Comparison of ENCODE assay signal across 10 cellular contexts in genomic region chr3:58041182-58041825, GRCh38. TPM values are rescaled to one million over a fixed set of nuclear protein-coding genes. Genes with fewer than 3 reads are reported as not detected.
DNase-seq lines count a peak whose midpoint lies in the region; ATAC-seq and TF ChIP-seq lines count a peak whose summit lies in the region.
"Had no signal": no experiment of that assay in that cellular context is flagged by ENCODE, and none has a peak within 500 bp of the region (broad histone marks: within the 10 kb centered on the region; RNA-seq: fewer than 3 reads in every experiment).

No MANE protein-coding gene starts in this region.

- H3K27me3 Mint-ChIP-seq in GM23338 (ENCODE audit: insufficient read depth, low read depth, poor library complexity): peaks cover 8% of the 10 kb centered on the region
- no peaks in the 10 kb centered on the region for H3K27me3 Mint-ChIP-seq in stimulated activated naive CD8-positive, alpha-beta T cell treated with anti-CD3 and anti-CD28 coated beads, Interleukin-15, amount 100 ng/mL, for 72 hours

- H3K36me3 ChIP-seq in GM23338 (ENCODE audit: insufficient read depth) (no peaks in the 10 kb centered on the region), Peyer's patch (no peaks in the 10 kb centered on the region), gastroesophageal sphincter (no peaks in the 10 kb centered on the region)
- H3K36me3 ChIP-seq: heart right ventricle had no signal

- H3K36me3 Mint-ChIP-seq in GM23338 (ENCODE audit: low read depth): 0 out of 3 replicates have a peak, but pooled peaks cover 5% of the 10 kb centered on the region

- peaks cover 4% of the 10 kb centered on the region for H3F3A ChIP-seq in GM23338 (replicated peaks; ENCODE audit: low read depth)

- no peak for TF ChIP-seq EP300 in gastroesophageal sphincter (IDR thresholded peaks at IDR 0.05)

- H3K4me1 Mint-ChIP-seq in GM23338: peaks cover 76% of the 10 kb centered on the region
- H3K4me1 Mint-ChIP-seq in stimulated activated naive CD8-positive, alpha-beta T cell treated with anti-CD3 and anti-CD28 coated beads, Interleukin-15, amount 100 ng/mL, for 72 hours: peaks cover 90% of the 10 kb centered on the region

- no peak for TF ChIP-seq POLR2A in Peyer's patch (IDR thresholded peaks at IDR 0.05)
- TF ChIP-seq POLR2A in gastroesophageal sphincter (IDR thresholded peaks at IDR 0.05): no peak

- TF ChIP-seq CTCF in GM23338 (conservative IDR thresholded peaks at IDR 0.05; ENCODE audit: low read depth in 2 of 2): no peak
- no peak for TF ChIP-seq CTCF in Peyer's patch (IDR thresholded peaks at IDR 0.05)
- TF ChIP-seq CTCF in gastroesophageal sphincter (IDR thresholded peaks at IDR 0.05): no peak

- no peaks in the 10 kb centered on the region; the same call in 1 of the 2 replicates for H4K20me1 ChIP-seq in GM23338 (replicated peaks; ENCODE audit: insufficient read depth)

- H3K27me3 ChIP-seq in GM23338 (ENCODE audit: insufficient read depth) (no peaks in the 10 kb centered on the region), Peyer's patch (no peaks in the 10 kb centered on the region), gastroesophageal sphincter (no peaks in the 10 kb centered on the region)
- H3K27me3 ChIP-seq: heart right ventricle had no signal

- H3K9me2 ChIP-seq in GM23338 (ENCODE audit: insufficient read depth): no peaks in the 10 kb centered on the region

- ATAC-seq in GM23338: peak; percentile 61
- no peak for ATAC-seq in gastroesophageal sphincter
- peak; percentile 43 for ATAC-seq in stimulated activated naive CD8-positive, alpha-beta T cell treated with anti-CD3 and anti-CD28 coated beads, Interleukin-15, amount 100 ng/mL, for 72 hours
- ATAC-seq in HG03045 (IDR thresholded peaks at IDR 0.05; ENCODE audit: unreplicated experiment): no peak
- ATAC-seq in HG02642 (IDR thresholded peaks at IDR 0.05; ENCODE audit: poor library complexity, unreplicated experiment): no peak

- peak overlapping the region; percentile 88 for H3K27ac ChIP-seq in GM23338 (ENCODE audit: low read depth)
- peak overlapping the region in 3 of 4 donors; percentile 25 to 61 (median 30) for H3K27ac ChIP-seq in Peyer's patch
- peak overlapping the region in 3 of 4 donors; percentile 64 to 75 (median 71) for H3K27ac ChIP-seq in gastroesophageal sphincter

- H3K4me3 Mint-ChIP-seq in GM23338: no peak overlapping the region; the same call in 2 of the 3 replicates
- H3K4me3 Mint-ChIP-seq in stimulated activated naive CD8-positive, alpha-beta T cell treated with anti-CD3 and anti-CD28 coated beads, Interleukin-15, amount 100 ng/mL, for 72 hours: peak overlapping the region; percentile 69 to 75

- H3K4me2 ChIP-seq in GM23338: peak overlapping the region; percentile 19

- peak overlapping the region; percentile 85 for H3K27ac Mint-ChIP-seq in GM23338
- H3K27ac Mint-ChIP-seq in stimulated activated naive CD8-positive, alpha-beta T cell treated with anti-CD3 and anti-CD28 coated beads, Interleukin-15, amount 100 ng/mL, for 72 hours: peak overlapping the region in 1 of 2 donors; percentile 69

- DNase-seq in GM23338 (ENCODE audit: low spot score) (no peak), Peyer's patch (no peak), ecto neural progenitor cell (ENCODE audit: low spot score) (no peak), HUDEP-2 (lab: John Stamatoyannopoulos, UW; ENCODE audit: unreplicated experiment in 76 of 76) (no peak)
- no peak for DNase-seq in stimulated activated naive CD8-positive, alpha-beta T cell treated with anti-CD3 and anti-CD28 coated beads, Interleukin-15, amount 100 ng/mL, for 72 hours
- DNase-seq: heart right ventricle, NCI-H2107 had no signal

- H3K4me3 ChIP-seq in GM23338 (no peak overlapping the region), Peyer's patch (no peak overlapping the region), gastroesophageal sphincter (no peak overlapping the region)
- H3K4me3 ChIP-seq: heart right ventricle had no signal

- H2AFZ ChIP-seq in GM23338: no peak overlapping the region

- H3K9me3 ChIP-seq in Peyer's patch (no peaks in the 10 kb centered on the region), gastroesophageal sphincter (no peaks in the 10 kb centered on the region)
- H3K9me3 ChIP-seq: heart right ventricle had no signal

- 75% methylated on average over 4 of the region's 5 CpGs; no CpG with 5 or more reads in 1 of the 2 donors for WGBS in gastroesophageal sphincter (ENCODE audit: low coverage in 1 of 2), 2 donors

- peaks cover 91% of the 10 kb centered on the region for H3K79me2 ChIP-seq in GM23338 (replicated peaks; ENCODE audit: insufficient read depth)

- H3K9me3 Mint-ChIP-seq in GM23338: no peaks in the 10 kb centered on the region
- no peaks in the 10 kb centered on the region for H3K9me3 Mint-ChIP-seq in stimulated activated naive CD8-positive, alpha-beta T cell treated with anti-CD3 and anti-CD28 coated beads, Interleukin-15, amount 100 ng/mL, for 72 hours

- peaks cover 69% of the 10 kb centered on the region for H3K4me1 ChIP-seq in GM23338 (ENCODE audit: insufficient read depth)
- H3K4me1 ChIP-seq in Peyer's patch: peaks cover 0 to 60% (median 2%) of the 10 kb centered on the region in 4 donors
- H3K4me1 ChIP-seq in gastroesophageal sphincter: peaks cover 5 to 100% (median 58%) of the 10 kb centered on the region in 3 donors

TF ChIP-seq in GM23338, 12 proteins besides CTCF, POLR2A, EP300 and RAD21 (continues in another document):
- TF ChIP-seq JUNB (IDR thresholded peaks at IDR 0.05; ENCODE audit: unreplicated experiment): no peak
- no peak for TF ChIP-seq NANOG (IDR thresholded peaks at IDR 0.05; ENCODE audit: borderline replicate concordance)
- TF ChIP-seq REST (IDR thresholded peaks at IDR 0.05; ENCODE audit: unreplicated experiment): no peak
- no peak for TF ChIP-seq EZH2phosphoT487 (IDR thresholded peaks at IDR 0.05; ENCODE audit: unreplicated experiment)

RNA-seq across cellular contexts. Expression of gene FLNB, which starts 33.1 kb away (rescaled TPM):
- 155 and 179 TPM in 2 replicates for total RNA-seq in GM23338 (2014; rRNA removed; shearing (Covaris generic))
- 36.5 and 39.7 TPM in 2 replicates for polyA plus RNA-seq in GM23338 (2016; fragmentation: Nextera tagmentation; extraction: Ambion mirVana)
- total RNA-seq in Peyer's patch (100 to 1,000 TPM; 116 to 533 (median 439) TPM), gastroesophageal sphincter (100 to 1,000 TPM in 1 of 4 donors, 10 to 100 TPM in 3; 60.2 to 138 (median 96.2) TPM)

Comparison
In these comparisons a context has a peak if more than half of its experiments do, and no peak if none do; other contexts are left out.
1. ATAC-seq: peak in GM23338 (single experiment) and stimulated activated naive CD8-positive, alpha-beta T cell treated with anti-CD3 and anti-CD28 coated beads, Interleukin-15, amount 100 ng/mL, for 72 hours (single experiment); none in gastroesophageal sphincter (single experiment), HG03045 (single experiment) and HG02642 (single experiment).
2. H3K27ac ChIP-seq: peak in every context shown above with its lines; median percentile 88 in GM23338; 71 in gastroesophageal sphincter; 30 in Peyer's patch.